25 cellular contexts compared by ENCODE assay signal in genomic region chr4:7347981-7348380, GRCh38.
DNase-seq lines count a peak whose midpoint lies in the region; ATAC-seq, FAIRE-seq and TF ChIP-seq lines count a peak whose summit lies in the region.
"Had no signal": no experiment of that assay in that cellular context is flagged by ENCODE, and none has a peak within 500 bp of the region (broad histone marks: within the 10 kb centered on the region; RNA-seq: fewer than 3 reads in every experiment).

No MANE protein-coding gene starts in this region.

- H3K36me3 Mint-ChIP-seq in activated naive CD4-positive, alpha-beta T cell treated with anti-CD3 and anti-CD28 coated beads for 36 hours (ENCODE audit: low read depth), result no peaks in the 10 kb centered on the region
- H3K36me3 Mint-ChIP-seq: activated naive CD8-positive, alpha-beta T cell; CD4-positive, CD25-positive, alpha-beta regulatory T cell; WTC11 had no signal

- intact Hi-C loops in activated naive CD4-positive, alpha-beta T cell treated with anti-CD3 and anti-CD28 coated beads for 36 hours (cut with micrococcal nuclease), result no loop called here

- peak in 1 of 2 experiments; percentile 34; a peak in 1 of 5 replicates for TF ChIP-seq EP300 in A549 (IDR thresholded peaks at IDR 0.05)

- no peak for FAIRE-seq in A549 (lab: Jason Lieb, UNC)
- FAIRE-seq: GM18507, keratinocyte had no signal

- H3K9me3 ChIP-seq in A549, result no peaks in the 10 kb centered on the region; the same call in 2 of the 3 replicates
- H3K9me3 ChIP-seq: gastrocnemius medialis had no signal

- H3K27ac Mint-ChIP-seq in activated naive CD4-positive, alpha-beta T cell treated with anti-CD3 and anti-CD28 coated beads for 36 hours, result no peak overlapping the region
- H3K27ac Mint-ChIP-seq: activated naive CD8-positive, alpha-beta T cell; CD4-positive, CD25-positive, alpha-beta regulatory T cell; stimulated activated naive CD8-positive, alpha-beta T cell treated with anti-CD3 and anti-CD28 coated beads, Interleukin-15, Interleukin-2, amounts not matched to agents 100 ng/mL and 50 ng/mL, for 24 hours; WTC11 had no signal

- no peaks in the 10 kb centered on the region for H3K27me3 Mint-ChIP-seq in activated naive CD4-positive, alpha-beta T cell treated with anti-CD3 and anti-CD28 coated beads for 36 hours (ENCODE audit: low read depth)
- H3K27me3 Mint-ChIP-seq: activated naive CD8-positive, alpha-beta T cell had no signal

- H3K4me3 ChIP-seq in A549, result no peak overlapping the region
- H3K4me3 ChIP-seq: ascending aorta, gastrocnemius medialis, tibial nerve had no signal

- TF ChIP-seq POLR2A in A549 (IDR thresholded peaks at IDR 0.05; ENCODE audit: low read length), result no peak

- H3K4me3 Mint-ChIP-seq in activated naive CD4-positive, alpha-beta T cell treated with anti-CD3 and anti-CD28 coated beads for 36 hours, result no peak overlapping the region
- H3K4me3 Mint-ChIP-seq: activated naive CD8-positive, alpha-beta T cell; CD4-positive, CD25-positive, alpha-beta regulatory T cell; stimulated activated naive CD8-positive, alpha-beta T cell treated with anti-CD3 and anti-CD28 coated beads, Interleukin-15, Interleukin-2, amounts not matched to agents 100 ng/mL and 50 ng/mL, for 24 hours; WTC11 had no signal

- peak overlapping the region; percentile 41 to 79; a peak in 5 of 6 replicates for H3K27ac ChIP-seq in A549
- H3K27ac ChIP-seq: ascending aorta, epithelial cell of prostate, gastrocnemius medialis, tibial nerve had no signal

- peaks cover 29% of the 10 kb centered on the region for H3K4me1 ChIP-seq in A549
- H3K4me1 ChIP-seq: ascending aorta, gastrocnemius medialis had no signal

- DNase-seq in A549 (ENCODE audit: low read depth in 1 of 2, low spot score in 1 of 2), result peak; percentile 38 to 51
- DNase-seq in GM03348 (ENCODE audit: low spot score), result peak; percentile 79
- DNase-seq in RKO (ENCODE audit: low spot score), result peak; percentile 12
- peak; percentile 42 for DNase-seq in iris pigment epithelial cell (ENCODE audit: low read depth)
- DNase-seq in activated naive CD4-positive, alpha-beta T cell treated with anti-CD3 and anti-CD28 coated beads for 36 hours, result no peak
- DNase-seq in SW 1271 (lab: John Stamatoyannopoulos, UW), result no peak
- DNase-seq in H4 (ENCODE audit: low spot score), result no peak
- DNase-seq: CD4-positive, CD25-positive, alpha-beta regulatory T cell; gastrocnemius medialis; mammary epithelial cell; NCI-H1105; NCI-H2029 treated with DMSO at 0.1 percent for 48 hours; NCI-H446; right cardiac atrium; stimulated activated CD4-positive, alpha-beta T cell treated with anti-CD3 and anti-CD28 coated beads, Interleukin-12 subunit alpha, Interleukin-12 subunit beta, amount 100 ng/mL, for 4 hours had no signal

- H3K4me1 Mint-ChIP-seq in activated naive CD4-positive, alpha-beta T cell treated with anti-CD3 and anti-CD28 coated beads for 36 hours (ENCODE audit: low read depth), result no peaks in the 10 kb centered on the region
- H3K4me1 Mint-ChIP-seq: CD4-positive, CD25-positive, alpha-beta regulatory T cell; WTC11 had no signal

- POLR2A ChIA-PET in A549 (lab: Yijun Ruan, JAX), result no interaction called here

- CTCF ChIA-PET in A549 (lab: Yijun Ruan, JAX), result interaction anchor here (1.3 kb wide), 1 partner anchor 16 kb away, joined by 3 read pairs; no protein-coding TSS in a partner anchor
- CTCF ChIA-PET in activated naive CD4-positive, alpha-beta T cell treated with anti-CD3 and anti-CD28 coated beads for 36 hours (lab: Charles Lee), result no interaction called here

- WGBS in A549 (ENCODE audit: missing lambda C conversion rate), result 20% methylated on average over 7 of the region's 7 CpGs

- no peak for TF ChIP-seq CTCF in A549 (IDR thresholded peaks at IDR 0.05)

- no peak for TF ChIP-seq RAD21 in A549 (conservative IDR thresholded peaks at IDR 0.05 in 1 of 2, IDR thresholded peaks at IDR 0.05 in 1 of 2)

- peaks cover 16% of the 10 kb centered on the region for H3K9me3 Mint-ChIP-seq in activated naive CD4-positive, alpha-beta T cell treated with anti-CD3 and anti-CD28 coated beads for 36 hours

- peak overlapping the region; percentile 59 for H3K4me2 ChIP-seq in A549

- ATAC-seq in A549, result peak; percentile 58 to 74; a peak in 4 of 6 replicates
- no peak for ATAC-seq in GM19351 (IDR thresholded peaks at IDR 0.05; ENCODE audit: unreplicated experiment)
- ATAC-seq: gastrocnemius medialis, HCT116, right cardiac atrium, WTC11 had no signal

TF ChIP-seq in A549, 52 proteins besides CTCF, POLR2A, EP300 and RAD21:
- 0 out of 2 replicates have a peak, but pooled peaks have one; percentile 24 for TF ChIP-seq FOSL2 (IDR thresholded peaks at IDR 0.05)
- TF ChIP-seq FOSL2 (CRISPR knock-in tag; IDR thresholded peaks at IDR 0.05), result 0 out of 2 replicates have a peak, but pooled peaks have one; percentile 7
- peak; percentile 10; the same call in 1 of the 2 replicates for TF ChIP-seq JUNB (IDR thresholded peaks at IDR 0.05)
- peak; percentile 35; the same call in 1 of the 2 replicates for TF ChIP-seq GATA3 (IDR thresholded peaks at IDR 0.05; ENCODE audit: borderline replicate concordance)
- TF ChIP-seq HEYL (CRISPR knock-in tag; IDR thresholded peaks at IDR 0.05), result no peak
TF ChIP-seq in A549: peak in this region for 3.

Comparison
In these comparisons a context has a peak if more than half of its experiments do, and no peak if none do; other contexts are left out.
1. DNase-seq: peak in A549 (2 of 2), GM03348 (single experiment), RKO (single experiment) and iris pigment epithelial cell (single experiment); none in activated naive CD4-positive, alpha-beta T cell treated with anti-CD3 and anti-CD28 coated beads for 36 hours (single experiment), SW 1271 (0 of 2) and H4 (single experiment).